8 cellular contexts compared by ENCODE assay signal in the genomic region with DNA sequence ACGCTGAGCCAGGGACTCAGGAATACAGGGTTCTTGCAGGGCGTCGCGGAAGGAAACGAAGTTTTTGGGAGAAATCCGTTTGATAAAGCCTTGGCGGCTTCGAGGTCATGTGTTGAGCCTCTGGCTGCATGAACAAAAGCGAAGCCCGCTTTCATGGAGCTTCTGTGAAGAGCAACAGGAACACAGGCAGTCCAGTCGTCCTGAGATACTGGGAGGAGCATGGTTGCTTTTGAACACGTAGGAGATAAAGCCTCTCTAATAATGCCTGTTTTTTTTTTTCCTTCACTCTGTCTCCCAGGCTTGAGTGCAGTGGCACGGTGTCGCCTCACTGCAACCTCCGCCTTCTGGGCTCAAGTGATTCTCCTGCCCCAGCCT.
DNase-seq lines count a peak whose midpoint lies in the region; ATAC-seq and TF ChIP-seq lines count a peak whose summit lies in the region.

No MANE protein-coding gene starts in this region.

- peaks cover 20% of the 10 kb centered on the region for H3K4me1 Mint-ChIP-seq in nephron

- H3K36me3 ChIP-seq in NT2/D1 (ENCODE audit: insufficient read depth, insufficient read length, low read length) (peaks cover 21% of the 10 kb centered on the region), endocrine pancreas (ENCODE audit: control insufficient read depth, insufficient read depth, low read length) (peaks cover 16% of the 10 kb centered on the region)

- peak; percentile 14 for DNase-seq in SHP77 treated with DMSO at 0.1 percent for 48 hours (lab: John Stamatoyannopoulos, UW)
- DNase-seq in SHP77 (lab: John Stamatoyannopoulos, UW), result no peak
- no peak for DNase-seq in NT2/D1 (ENCODE audit: low read depth, low spot score)
- no peak for DNase-seq in SIG-M5 (lab: John Stamatoyannopoulos, UW)
- DNase-seq in NK-92 (lab: John Stamatoyannopoulos, UW; ENCODE audit: unreplicated experiment), result no peak

- H3K4me3 Mint-ChIP-seq in nephron, result peak overlapping the region; percentile 93 to 98 (median 97)

- no peaks in the 10 kb centered on the region for H3K4me1 ChIP-seq in NT2/D1 (ENCODE audit: insufficient read depth, insufficient read length)
- H3K4me1 ChIP-seq in endocrine pancreas (ENCODE audit: control insufficient read depth, insufficient read depth, low read length), result no peaks in the 10 kb centered on the region

- H3K9me3 ChIP-seq in NT2/D1 (ENCODE audit: insufficient read depth, low read length) (peaks cover 37% of the 10 kb centered on the region), endocrine pancreas (ENCODE audit: control insufficient read depth, low read length) (peaks cover 8% of the 10 kb centered on the region)

- peak overlapping the region; percentile 94 to 97 (median 95) for H3K27ac Mint-ChIP-seq in nephron

- ATAC-seq in HG02763 (IDR thresholded peaks at IDR 0.05; ENCODE audit: unreplicated experiment), result no peak

- peaks cover 11% of the 10 kb centered on the region for H3K27me3 ChIP-seq in NT2/D1 (ENCODE audit: insufficient read depth, insufficient read length)
- no peaks in the 10 kb centered on the region for H3K27me3 ChIP-seq in endocrine pancreas (ENCODE audit: control insufficient read depth, insufficient read depth, low read length)

- H3K9ac ChIP-seq in NT2/D1 (ENCODE audit: insufficient read length, low read depth) (peak overlapping the region; percentile 72), endocrine pancreas (ENCODE audit: control insufficient read depth, insufficient read depth, low read length) (peak overlapping the region; percentile 77)

- TF ChIP-seq CTCF in nephron (IDR thresholded peaks at IDR 0.05; ENCODE audit: unreplicated experiment in 3 of 3), result no peak

- peaks cover 7% of the 10 kb centered on the region for H3K27me3 Mint-ChIP-seq in nephron (ENCODE audit: low read depth)

- peaks cover 38% of the 10 kb centered on the region for H3K36me3 Mint-ChIP-seq in nephron (ENCODE audit: low read depth)

- peaks cover 42% of the 10 kb centered on the region for H3K9me3 Mint-ChIP-seq in nephron

- H3K4me3 ChIP-seq in NT2/D1 (ENCODE audit: insufficient read length, low read depth) (peak overlapping the region; percentile 56), endocrine pancreas (ENCODE audit: control insufficient read depth, insufficient read depth, low read length) (peak overlapping the region; percentile 66)
